Comparison of ENCODE assay signal across 30 cellular contexts in the genomic region with DNA sequence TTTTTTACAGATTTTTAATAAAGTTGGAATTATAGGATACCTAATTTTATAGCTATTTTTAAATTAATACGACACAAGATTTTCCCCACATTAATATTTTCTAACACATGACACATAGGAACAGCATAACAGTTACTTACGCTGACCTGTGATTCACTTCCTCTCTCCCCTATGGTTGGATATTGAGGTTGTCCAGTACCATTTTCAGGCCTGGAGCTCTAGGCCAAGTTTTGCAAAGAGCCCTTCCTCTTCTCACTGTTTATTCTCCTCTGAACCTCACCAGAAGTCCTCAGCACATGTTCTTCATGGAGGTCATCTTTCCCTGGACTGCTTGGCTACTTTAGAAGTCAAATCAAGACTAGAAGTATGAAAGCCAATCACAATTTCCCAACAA. TPM values are rescaled to one million over a fixed set of nuclear protein-coding genes. Genes with fewer than 3 reads are reported as not detected.
A peak's percentile ranks its signal among the peaks of the same experiment; 100 is the strongest.
DNase-seq lines count a peak whose midpoint lies in the region; FAIRE-seq and TF ChIP-seq lines count a peak whose summit lies in the region.
"Had no signal": no experiment of that assay in that cellular context is flagged by ENCODE, and none has a peak within 500 bp of the region (broad histone marks: within the 10 kb centered on the region; RNA-seq: fewer than 3 reads in every experiment).

No MANE protein-coding gene starts in this region.

- FAIRE-seq in bronchial epithelial cell (lab: Jason Lieb, UNC) = peak; percentile 23
- FAIRE-seq in HTR-8/SVneo (lab: Jason Lieb, UNC) = no peak
- FAIRE-seq: GM12892, K562 had no signal

- DNase-seq in EL (peak; percentile 46), NOMO-1 (lab: John Stamatoyannopoulos, UW; ENCODE audit: unreplicated experiment in 2 of 2) (peak; percentile 39 to 42), bronchial epithelial cell (ENCODE audit: low read depth) (no peak), lung microvascular endothelial cell (ENCODE audit: low read depth in 2 of 2) (peak; percentile 56 to 79), NCI-H69 (lab: John Stamatoyannopoulos, UW) (no peak), NCI-H774 (lab: John Stamatoyannopoulos, UW) (no peak), HTR-8/SVneo (ENCODE audit: insufficient read length, low spot score) (no peak), OCI-M2 (lab: John Stamatoyannopoulos, UW; ENCODE audit: unreplicated experiment) (no peak)
- DNase-seq: activated CD4-positive, alpha-beta T cell treated with anti-CD3 and anti-CD28 coated beads, Interleukin-2, amount 10 ng/mL, durations not matched to agents 7 days and 5 days; activated naive CD4-positive, alpha-beta T cell treated with anti-CD3 and anti-CD28 coated beads, Interleukin-2, amount 10 ng/mL, durations not matched to agents 7 days and 5 days; amygdala; C1 segment of cervical spinal cord; cerebellar nuclear complex; DND-41; hippocampal formation; left ventricle myocardium inferior; MG63; midbrain; naive thymus-derived CD8-positive, alpha-beta T cell; NCI-H2171; NCI-H510A treated with DMSO at 0.1 percent for 48 hours; NK-92 treated with Interleukin-12 subunit alpha and Interleukin-12 subunit beta, amount 100 ng/mL, for 24 hours; retina; substantia nigra; T-helper 2 cell; upper lobe of right lung had no signal

- no peak for TF ChIP-seq CTCF in bronchial epithelial cell (IDR thresholded peaks at IDR 0.05; ENCODE audit: insufficient read depth, low read length, severe bottlenecking)

- no peak overlapping the region for H3K4me3 ChIP-seq in bronchial epithelial cell (ENCODE audit: low read depth, low read length)
- H3K4me3 ChIP-seq: gastroesophageal sphincter, K562, left ventricle myocardium inferior, MG63, upper lobe of right lung had no signal

- H3K36me3 ChIP-seq in bronchial epithelial cell (ENCODE audit: control insufficient read depth, insufficient read depth, low read length) = no peaks in the 10 kb centered on the region
- H3K36me3 ChIP-seq: gastroesophageal sphincter, left ventricle myocardium inferior, MG63, upper lobe of right lung had no signal

- no peaks in the 10 kb centered on the region for H3K27me3 ChIP-seq in bronchial epithelial cell (ENCODE audit: control insufficient read depth, insufficient read depth, low read length)
- H3K27me3 ChIP-seq: gastroesophageal sphincter, MG63, upper lobe of right lung had no signal

RNA-seq across cellular contexts. Expression of a gene that starts 28.2 kb away (rescaled TPM):
- total RNA-seq in bronchial epithelial cell (not detected in 2 replicates), lung microvascular endothelial cell (not detected in 2 replicates)
- total RNA-seq: activated CD4-positive, alpha-beta T cell treated with anti-CD3 and anti-CD28 coated beads, Interleukin-2, amount 10 ng/mL, durations not matched to agents 7 days and 5 days; gastroesophageal sphincter; K562; left ventricle myocardium inferior; naive thymus-derived CD8-positive, alpha-beta T cell; omental fat pad; upper lobe of right lung had no signal

Comparison
In these comparisons a context has a peak if more than half of its experiments do, and no peak if none do; other contexts are left out.
1. DNase-seq: peak in EL (single experiment), NOMO-1 (2 of 2) and lung microvascular endothelial cell (2 of 2); none in bronchial epithelial cell (single experiment), NCI-H69 (single experiment), NCI-H774 (single experiment), HTR-8/SVneo (single experiment) and OCI-M2 (single experiment).